1 cellular context compared by ENCODE assay signal in genomic region chr17:65522751-65523404, GRCh38.
TF ChIP-seq lines count a peak whose summit lies in the region.

No MANE protein-coding gene starts in this region.

TF ChIP-seq in H1, 55 proteins besides CTCF, POLR2A, EP300 and RAD21:
- TF ChIP-seq SP4 (IDR thresholded peaks at IDR 0.05; ENCODE audit: low read length), result no peak
- TF ChIP-seq GABPA (IDR thresholded peaks at IDR 0.05; ENCODE audit: borderline replicate concordance, insufficient read depth, low read length), result no peak
- TF ChIP-seq TCF12 (IDR thresholded peaks at IDR 0.05; ENCODE audit: low read depth, low read length), result no peak
- TF ChIP-seq E2F6 (IDR thresholded peaks at IDR 0.05), result no peak
- TF ChIP-seq BACH1 (IDR thresholded peaks at IDR 0.05; ENCODE audit: low read length), result no peak
- TF ChIP-seq KDM1A (IDR thresholded peaks at IDR 0.05; ENCODE audit: borderline replicate concordance, low read length), result no peak
- no peak for TF ChIP-seq SIX5 (IDR thresholded peaks at IDR 0.05; ENCODE audit: low read depth, low read length)
- TF ChIP-seq SIN3A (conservative IDR thresholded peaks at IDR 0.05 in 1 of 2, IDR thresholded peaks at IDR 0.05 in 1 of 2; ENCODE audit: low read depth in 1 of 2, low read length in 2 of 2), result no peak
- no peak for TF ChIP-seq RNF2 (IDR thresholded peaks at IDR 0.05; ENCODE audit: borderline replicate concordance, low read depth, low read length, missing control alignments, poor library complexity, severe bottlenecking)
- no peak for TF ChIP-seq MAX (IDR thresholded peaks at IDR 0.05)
- TF ChIP-seq SAP30 (IDR thresholded peaks at IDR 0.05; ENCODE audit: insufficient read depth, insufficient replicate concordance, low read length), result no peak
- TF ChIP-seq TAF7 (optimal IDR thresholded peaks at IDR 0.05; ENCODE audit: borderline replicate concordance, low read depth, low read length), result no peak
- no peak for TF ChIP-seq SP2 (IDR thresholded peaks at IDR 0.05; ENCODE audit: low read length)
- no peak for TF ChIP-seq CHD1 (IDR thresholded peaks at IDR 0.05; ENCODE audit: low read depth, low read length)
- no peak for TF ChIP-seq SP1 (IDR thresholded peaks at IDR 0.05; ENCODE audit: low read depth, low read length)
- no peak for TF ChIP-seq EGR1 (IDR thresholded peaks at IDR 0.05; ENCODE audit: borderline replicate concordance, low read depth, low read length)
- no peak for TF ChIP-seq YY1 (IDR thresholded peaks at IDR 0.05; ENCODE audit: low read depth, low read length)
- TF ChIP-seq RBBP5 (IDR thresholded peaks at IDR 0.05; ENCODE audit: borderline replicate concordance, low read depth, low read length), result no peak
- no peak for TF ChIP-seq TAF1 (IDR thresholded peaks at IDR 0.05; ENCODE audit: low read depth, low read length)
- TF ChIP-seq SUZ12 (IDR thresholded peaks at IDR 0.05; ENCODE audit: low read length), result no peak
